22 cellular contexts compared by ENCODE assay signal in genomic region chr11:63444181-63444580, GRCh38. TPM values are rescaled to one million over a fixed set of nuclear protein-coding genes. Genes with fewer than 3 reads are reported as not detected.
DNase-seq lines count a peak whose midpoint lies in the region; ATAC-seq and TF ChIP-seq lines count a peak whose summit lies in the region.
"Had no signal": no experiment of that assay in that cellular context is flagged by ENCODE, and none has a peak within 500 bp of the region (broad histone marks: within the 10 kb centered on the region; RNA-seq: fewer than 3 reads in every experiment).

No MANE protein-coding gene starts in this region.

- DNase-seq in activated CD4-positive, alpha-beta T cell treated with anti-CD3 and anti-CD28 coated beads, Interleukin-2, amount 10 ng/mL, durations not matched to agents 24 days and 14 days = no peak
- DNase-seq in activated CD4-positive, alpha-beta T cell treated with anti-CD3 and anti-CD28 coated beads for 1 hour = no peak
- no peak for DNase-seq in activated naive CD8-positive, alpha-beta T cell treated with anti-CD3 and anti-CD28 coated beads, Interleukin-2, amount 50 U/mL, for 24 hours
- no peak for DNase-seq in T-helper 2 cell
- no peak for DNase-seq in right atrium auricular region (ENCODE audit: low spot score)
- DNase-seq: DMS153, DND-41, IMR-90, KG1, MM.1S, NCI-H2029, NCI-H446 treated with DMSO at 0.1 percent for 48 hours, NCI-H526, NCI-H82, SHP77 had no signal

- no peak overlapping the region for H3K27ac ChIP-seq in right atrium auricular region
- H3K27ac ChIP-seq: RWPE1 had no signal

- H3K9me3 ChIP-seq in right atrium auricular region = no peaks in the 10 kb centered on the region

- H3K36me3 Mint-ChIP-seq in activated CD4-positive, alpha-beta T cell treated with anti-CD3 and anti-CD28 coated beads, Interleukin-2, amount 10 ng/mL, durations not matched to agents 24 days and 14 days (ENCODE audit: low read depth) = peaks cover 1% of the 10 kb centered on the region
- peaks cover 2% of the 10 kb centered on the region for H3K36me3 Mint-ChIP-seq in activated naive CD8-positive, alpha-beta T cell
- H3K36me3 Mint-ChIP-seq in activated naive CD8-positive, alpha-beta T cell treated with anti-CD3 and anti-CD28 coated beads, Interleukin-2, amount 50 U/mL, for 24 hours (ENCODE audit: low read depth) = no peaks in the 10 kb centered on the region
- no peaks in the 10 kb centered on the region for H3K36me3 Mint-ChIP-seq in activated T-helper 17 cell treated with anti-CD3 and anti-CD28 coated beads, Interleukin-2, amount 50 U/mL, for 72 hours (ENCODE audit: low read depth)

- H3K27ac Mint-ChIP-seq in activated CD4-positive, alpha-beta T cell treated with anti-CD3 and anti-CD28 coated beads, Interleukin-2, amount 10 ng/mL, durations not matched to agents 24 days and 14 days = peak overlapping the region; percentile 0
- peak overlapping the region; percentile 66 for H3K27ac Mint-ChIP-seq in activated naive CD8-positive, alpha-beta T cell
- no peak overlapping the region for H3K27ac Mint-ChIP-seq in activated naive CD8-positive, alpha-beta T cell treated with anti-CD3 and anti-CD28 coated beads, Interleukin-2, amount 50 U/mL, for 24 hours
- peak overlapping the region; percentile 92 for H3K27ac Mint-ChIP-seq in activated T-helper 17 cell treated with anti-CD3 and anti-CD28 coated beads, Interleukin-2, amount 50 U/mL, for 72 hours

- no peak overlapping the region for H3K4me3 ChIP-seq in right atrium auricular region

- intact Hi-C loops in activated CD4-positive, alpha-beta T cell treated with anti-CD3 and anti-CD28 coated beads, Interleukin-2, amount 10 ng/mL, durations not matched to agents 24 days and 14 days (cut with micrococcal nuclease) = no loop called here

- no peaks in the 10 kb centered on the region for H3K27me3 ChIP-seq in right atrium auricular region

- peaks cover 30% of the 10 kb centered on the region for H3K4me1 Mint-ChIP-seq in activated CD4-positive, alpha-beta T cell treated with anti-CD3 and anti-CD28 coated beads, Interleukin-2, amount 10 ng/mL, durations not matched to agents 24 days and 14 days
- peaks cover 32% of the 10 kb centered on the region for H3K4me1 Mint-ChIP-seq in activated naive CD8-positive, alpha-beta T cell (ENCODE audit: low read depth)
- H3K4me1 Mint-ChIP-seq in activated naive CD8-positive, alpha-beta T cell treated with anti-CD3 and anti-CD28 coated beads, Interleukin-2, amount 50 U/mL, for 24 hours = peaks cover 18% of the 10 kb centered on the region
- peaks cover 8% of the 10 kb centered on the region for H3K4me1 Mint-ChIP-seq in activated T-helper 17 cell treated with anti-CD3 and anti-CD28 coated beads, Interleukin-2, amount 50 U/mL, for 72 hours

- no peak for ATAC-seq in activated naive CD8-positive, alpha-beta T cell treated with anti-CD3 and anti-CD28 coated beads, Interleukin-2, amount 50 U/mL, for 24 hours
- peak; percentile 60 for ATAC-seq in activated T-helper 17 cell treated with anti-CD3 and anti-CD28 coated beads, Interleukin-2, amount 50 U/mL, for 72 hours (replicated peaks)
- ATAC-seq: HCT116, Panc1 had no signal

- no peaks in the 10 kb centered on the region for H3K36me3 ChIP-seq in right atrium auricular region

- no peak for TF ChIP-seq CTCF in right atrium auricular region (IDR thresholded peaks at IDR 0.05)

- no peaks in the 10 kb centered on the region for H3K9me3 Mint-ChIP-seq in activated CD4-positive, alpha-beta T cell treated with anti-CD3 and anti-CD28 coated beads, Interleukin-2, amount 10 ng/mL, durations not matched to agents 24 days and 14 days
- H3K9me3 Mint-ChIP-seq in activated naive CD8-positive, alpha-beta T cell (ENCODE audit: low read depth) = peaks cover 4% of the 10 kb centered on the region
- no peaks in the 10 kb centered on the region for H3K9me3 Mint-ChIP-seq in activated naive CD8-positive, alpha-beta T cell treated with anti-CD3 and anti-CD28 coated beads, Interleukin-2, amount 50 U/mL, for 24 hours
- H3K9me3 Mint-ChIP-seq in activated T-helper 17 cell treated with anti-CD3 and anti-CD28 coated beads, Interleukin-2, amount 50 U/mL, for 72 hours = no peaks in the 10 kb centered on the region

- no peak overlapping the region for H3K4me3 Mint-ChIP-seq in activated CD4-positive, alpha-beta T cell treated with anti-CD3 and anti-CD28 coated beads, Interleukin-2, amount 10 ng/mL, durations not matched to agents 24 days and 14 days
- H3K4me3 Mint-ChIP-seq in activated naive CD8-positive, alpha-beta T cell = no peak overlapping the region
- H3K4me3 Mint-ChIP-seq in activated naive CD8-positive, alpha-beta T cell treated with anti-CD3 and anti-CD28 coated beads, Interleukin-2, amount 50 U/mL, for 24 hours = no peak overlapping the region
- H3K4me3 Mint-ChIP-seq in activated T-helper 17 cell treated with anti-CD3 and anti-CD28 coated beads, Interleukin-2, amount 50 U/mL, for 72 hours = no peak overlapping the region

- H3K4me1 ChIP-seq in right atrium auricular region = no peaks in the 10 kb centered on the region

- peaks cover 5% of the 10 kb centered on the region for H3K27me3 Mint-ChIP-seq in activated CD4-positive, alpha-beta T cell treated with anti-CD3 and anti-CD28 coated beads, Interleukin-2, amount 10 ng/mL, durations not matched to agents 24 days and 14 days
- no peaks in the 10 kb centered on the region for H3K27me3 Mint-ChIP-seq in activated naive CD8-positive, alpha-beta T cell
- peaks cover 3% of the 10 kb centered on the region for H3K27me3 Mint-ChIP-seq in activated naive CD8-positive, alpha-beta T cell treated with anti-CD3 and anti-CD28 coated beads, Interleukin-2, amount 50 U/mL, for 24 hours
- no peaks in the 10 kb centered on the region for H3K27me3 Mint-ChIP-seq in activated T-helper 17 cell treated with anti-CD3 and anti-CD28 coated beads, Interleukin-2, amount 50 U/mL, for 72 hours

RNA-seq across cellular contexts. Expression of gene PLAAT5, which starts 46.8 kb away (rescaled TPM):
- not detected in 2 replicates for total RNA-seq in activated CD4-positive, alpha-beta T cell treated with anti-CD3 and anti-CD28 coated beads, Interleukin-2, amount 10 ng/mL, durations not matched to agents 24 days and 14 days
- total RNA-seq in activated T-helper 17 cell treated with anti-CD3 and anti-CD28 coated beads, Interleukin-2, amount 50 U/mL, for 72 hours = under 1 TPM in 1 of 2 donors, not detected in 1; 0.11 TPM
- 1 to 10 TPM; 4.0 to 5.3 TPM for total RNA-seq in right atrium auricular region
- total RNA-seq: A172, H4, IMR-90 had no signal
